Comparison of ENCODE assay signal across 13 cellular contexts in genomic region chr2:170814551-170815245, GRCh38. TPM values are rescaled to one million over a fixed set of nuclear protein-coding genes. Genes with fewer than 3 reads are reported as not detected.
DNase-seq lines count a peak whose midpoint lies in the region; ATAC-seq and TF ChIP-seq lines count a peak whose summit lies in the region.
"Had no signal": no experiment of that assay in that cellular context is flagged by ENCODE, and none has a peak within 500 bp of the region (broad histone marks: within the 10 kb centered on the region; RNA-seq: fewer than 3 reads in every experiment).

No MANE protein-coding gene starts in this region.

- TF ChIP-seq EP300 in suprapubic skin (IDR thresholded peaks at IDR 0.05) (no peak), gastroesophageal sphincter (IDR thresholded peaks at IDR 0.05) (no peak)

- peaks cover 43% of the 10 kb centered on the region for H3K4me1 ChIP-seq in CD4-positive, CD25-positive, alpha-beta regulatory T cell (ENCODE audit: control insufficient read depth, insufficient read depth, low read length, poor library complexity, severe bottlenecking)
- H3K4me1 ChIP-seq in iPS-15b (ENCODE audit: control insufficient read depth, insufficient read depth, low read length) (peaks cover 6% of the 10 kb centered on the region), suprapubic skin (peaks cover 49% of the 10 kb centered on the region), gastroesophageal sphincter (peaks cover 4 to 62% (median 34%) of the 10 kb centered on the region in 3 donors)

- WGBS in suprapubic skin: 21% methylated on average over 23 of the region's 30 CpGs
- 12% methylated on average over 13 to 16 of the region's 30 CpGs for WGBS in gastroesophageal sphincter (ENCODE audit: low coverage in 1 of 2), 2 donors

- DNase-seq in CD4-positive, CD25-positive, alpha-beta regulatory T cell: no peak
- DNase-seq in DMS79 (lab: John Stamatoyannopoulos, UW): peak; percentile 81
- peak; percentile 87 for DNase-seq in NCI-H345 treated with DMSO at 0.1 percent for 48 hours (lab: John Stamatoyannopoulos, UW; ENCODE audit: unreplicated experiment)
- DNase-seq in suprapubic skin (ENCODE audit: low spot score in 2 of 2): no peak
- DNase-seq in MG63: no peak
- DNase-seq: activated CD4-positive, alpha-beta T cell treated with anti-CD3 and anti-CD28 coated beads for 1 hour; activated effector memory CD4-positive, alpha-beta T cell treated with Interleukin-2 at 50 U/mL for 16 hours; stimulated activated CD4-positive, alpha-beta T cell treated with anti-CD3 and anti-CD28 coated beads, Interleukin-4, amount 100 ng/mL, for 24 hours had no signal

- peak overlapping the region in 1 of 3 donors; percentile 66 for H3K27ac Mint-ChIP-seq in CD4-positive, CD25-positive, alpha-beta regulatory T cell

- no peaks in the 10 kb centered on the region for H3K36me3 Mint-ChIP-seq in CD4-positive, CD25-positive, alpha-beta regulatory T cell

- H3K4me1 Mint-ChIP-seq in CD4-positive, CD25-positive, alpha-beta regulatory T cell: peaks cover 5 to 57% (median 9%) of the 10 kb centered on the region in 4 donors

- no peak overlapping the region for H3K27ac ChIP-seq in CD4-positive, CD25-positive, alpha-beta regulatory T cell (ENCODE audit: insufficient read depth, low read length, poor library complexity, severe bottlenecking)
- H3K27ac ChIP-seq in suprapubic skin (no peak overlapping the region), gastroesophageal sphincter (no peak overlapping the region)
- H3K27ac ChIP-seq: cardiac muscle cell had no signal

- peaks cover 35% of the 10 kb centered on the region for H3K27me3 ChIP-seq in CD4-positive, CD25-positive, alpha-beta regulatory T cell (ENCODE audit: control insufficient read depth, insufficient read depth, low read length)
- H3K27me3 ChIP-seq in iPS-15b (ENCODE audit: control insufficient read depth, insufficient read depth, low read length) (peaks cover 64% of the 10 kb centered on the region), suprapubic skin (peaks cover 70% of the 10 kb centered on the region), gastroesophageal sphincter (peaks cover 72% of the 10 kb centered on the region), MG63 (peaks cover 44% of the 10 kb centered on the region)

- H3K27me3 Mint-ChIP-seq in CD4-positive, CD25-positive, alpha-beta regulatory T cell: peaks cover 91% of the 10 kb centered on the region

- H3K36me3 ChIP-seq in CD4-positive, CD25-positive, alpha-beta regulatory T cell (ENCODE audit: control insufficient read depth, insufficient read depth, low read length): no peaks in the 10 kb centered on the region
- no peaks in the 10 kb centered on the region for H3K36me3 ChIP-seq in iPS-15b (ENCODE audit: control insufficient read depth, insufficient read depth, low read length)
- H3K36me3 ChIP-seq in suprapubic skin: no peaks in the 10 kb centered on the region
- no peaks in the 10 kb centered on the region for H3K36me3 ChIP-seq in gastroesophageal sphincter
- H3K36me3 ChIP-seq in MG63: no peaks in the 10 kb centered on the region
- H3K36me3 ChIP-seq: cardiac muscle cell had no signal

- no peaks in the 10 kb centered on the region for H3K9me3 Mint-ChIP-seq in CD4-positive, CD25-positive, alpha-beta regulatory T cell

- no peak for TF ChIP-seq POLR2A in suprapubic skin (IDR thresholded peaks at IDR 0.05)
- no peak for TF ChIP-seq POLR2A in gastroesophageal sphincter (IDR thresholded peaks at IDR 0.05)

- ATAC-seq in CD4-positive, CD25-positive, alpha-beta regulatory T cell (ENCODE audit: low read depth in 2 of 2): no peak
- ATAC-seq in GM21526 (IDR thresholded peaks at IDR 0.05; ENCODE audit: low FRiP score, unreplicated experiment) (no peak), gastroesophageal sphincter (no peak)

- no peak overlapping the region for H3K9ac ChIP-seq in iPS-15b (ENCODE audit: low read depth, low read length)

- no peak overlapping the region for H3K4me3 ChIP-seq in CD4-positive, CD25-positive, alpha-beta regulatory T cell (ENCODE audit: low read depth, low read length)
- H3K4me3 ChIP-seq in iPS-15b (ENCODE audit: low read depth, low read length): peak overlapping the region; percentile 44
- H3K4me3 ChIP-seq in suprapubic skin: no peak overlapping the region
- H3K4me3 ChIP-seq in gastroesophageal sphincter: no peak overlapping the region
- H3K4me3 ChIP-seq in MG63: no peak overlapping the region
- H3K4me3 ChIP-seq: cardiac muscle cell had no signal

- peak overlapping the region; percentile 22 to 87 (median 64) for H3K4me3 Mint-ChIP-seq in CD4-positive, CD25-positive, alpha-beta regulatory T cell

- H3K9me3 ChIP-seq in CD4-positive, CD25-positive, alpha-beta regulatory T cell (ENCODE audit: control insufficient read depth in 2 of 2, low read length in 2 of 2): no peaks in the 10 kb centered on the region
- no peaks in the 10 kb centered on the region for H3K9me3 ChIP-seq in iPS-15b (ENCODE audit: control insufficient read depth, insufficient read depth, low read length)
- no peaks in the 10 kb centered on the region for H3K9me3 ChIP-seq in suprapubic skin
- H3K9me3 ChIP-seq in gastroesophageal sphincter: no peaks in the 10 kb centered on the region
- H3K9me3 ChIP-seq in MG63: no peaks in the 10 kb centered on the region

- TF ChIP-seq CTCF in suprapubic skin (IDR thresholded peaks at IDR 0.05): no peak
- TF ChIP-seq CTCF in gastroesophageal sphincter (IDR thresholded peaks at IDR 0.05): no peak

RNA-seq across cellular contexts. Expression of gene GAD1, which starts 2.0 kb away (rescaled TPM):
- total RNA-seq in CD4-positive, CD25-positive, alpha-beta regulatory T cell: not detected
- not detected for polyA plus RNA-seq in CD4-positive, CD25-positive, alpha-beta regulatory T cell
- total RNA-seq in suprapubic skin (1 to 10 TPM in 1 of 4 donors, not detected in 3; 2.6 TPM), gastroesophageal sphincter (not detected)
- total RNA-seq in MG63 (2014; rRNA removed; shearing (Covaris generic); ENCODE audit: low replicate concordance): 3.2 TPM in 1 of 2 replicates, not detected in the other

RNA-seq across cellular contexts. Expression of gene ERICH2, which starts 44.5 kb away (rescaled TPM):
- total RNA-seq in CD4-positive, CD25-positive, alpha-beta regulatory T cell: not detected
- not detected for polyA plus RNA-seq in CD4-positive, CD25-positive, alpha-beta regulatory T cell
- total RNA-seq in suprapubic skin: not detected
- not detected for total RNA-seq in gastroesophageal sphincter
- 1.5 TPM in 1 of 2 replicates, not detected in the other for total RNA-seq in MG63 (2014; rRNA removed; shearing (Covaris generic); ENCODE audit: low replicate concordance)
- total RNA-seq: epithelial cell of proximal tubule had no signal

Comparison
In these comparisons a context has a peak if more than half of its experiments do, and no peak if none do; other contexts are left out.
1. DNase-seq: peak in DMS79 (single experiment) and NCI-H345 treated with DMSO at 0.1 percent for 48 hours (single experiment); none in CD4-positive, CD25-positive, alpha-beta regulatory T cell (0 of 3), suprapubic skin (0 of 2) and MG63 (single experiment).